Comparison of ENCODE assay signal across 8 cellular contexts in the genomic region with DNA sequence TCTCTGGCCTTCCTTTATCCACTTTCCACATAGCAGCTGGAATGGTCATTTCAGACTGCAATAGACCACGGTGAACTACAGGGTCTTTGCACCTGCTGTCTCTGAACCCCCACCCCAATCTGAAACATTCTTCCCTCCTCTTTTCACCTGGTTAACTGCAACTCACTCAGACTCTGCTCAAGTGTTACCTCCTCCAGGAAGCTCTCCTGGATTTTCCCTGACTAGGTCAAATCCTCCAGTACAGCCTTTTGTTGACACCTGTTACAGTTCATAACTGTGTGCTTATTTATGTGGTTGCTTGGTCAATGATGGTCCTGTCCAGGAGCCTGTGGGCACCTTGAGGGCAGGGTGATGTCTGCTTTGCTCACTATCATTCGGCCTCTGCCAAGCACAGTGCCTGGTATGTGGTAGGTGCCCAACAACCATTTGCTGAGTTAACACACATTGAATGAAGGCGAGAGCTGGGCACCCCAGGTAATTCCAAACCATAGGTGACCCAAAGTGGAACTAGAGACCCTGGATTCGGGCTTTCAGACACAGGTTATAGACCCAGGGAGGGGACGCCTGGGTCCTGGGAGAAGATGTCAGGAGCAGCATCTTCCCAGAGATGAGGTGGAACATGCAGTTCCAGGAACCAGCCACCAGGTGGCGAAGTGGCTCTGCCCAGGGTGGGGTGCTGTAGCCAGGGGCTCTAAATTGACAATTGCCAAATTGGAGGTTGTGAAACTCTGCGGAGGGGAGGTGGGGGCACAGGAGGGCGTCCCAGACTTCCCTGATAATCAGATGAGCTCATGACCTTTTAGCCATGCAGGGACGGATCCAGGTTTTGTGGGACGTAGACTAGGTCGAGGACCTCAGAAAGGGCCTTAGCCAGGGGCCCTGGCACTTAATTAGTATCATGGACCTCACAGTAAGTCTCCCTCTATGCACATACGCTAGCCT.
DNase-seq lines count a peak whose midpoint lies in the region; ATAC-seq and TF ChIP-seq lines count a peak whose summit lies in the region.

No MANE protein-coding gene starts in this region.

- no peak overlapping the region for H3K4me3 ChIP-seq in fibroblast of mammary gland (ENCODE audit: control insufficient read depth, low read depth, low read length)

- H3K4me1 Mint-ChIP-seq in activated T-cell treated with anti-CD3 and anti-CD28 coated beads, Interleukin-2, amount 50 U/mL, for 24 hours (ENCODE audit: low read depth): peaks cover 1% of the 10 kb centered on the region
- no peaks in the 10 kb centered on the region for H3K4me1 Mint-ChIP-seq in nephron

- H3K4me3 Mint-ChIP-seq in activated T-cell treated with anti-CD3 and anti-CD28 coated beads, Interleukin-2, amount 50 U/mL, for 24 hours: no peak overlapping the region
- H3K4me3 Mint-ChIP-seq in nephron: no peak overlapping the region

- no peak for ATAC-seq in HG03159 (IDR thresholded peaks at IDR 0.05; ENCODE audit: unreplicated experiment)

- no peaks in the 10 kb centered on the region for H3K9me3 Mint-ChIP-seq in activated T-cell treated with anti-CD3 and anti-CD28 coated beads, Interleukin-2, amount 50 U/mL, for 24 hours
- no peaks in the 10 kb centered on the region for H3K9me3 Mint-ChIP-seq in nephron

- TF ChIP-seq CTCF in AG09319 (IDR thresholded peaks at IDR 0.05; ENCODE audit: low read depth, low read length) (peak; percentile 97), GM20000 (IDR thresholded peaks at IDR 0.05; ENCODE audit: extremely low read depth, missing control alignments) (peak; percentile 75), fibroblast of mammary gland (conservative IDR thresholded peaks at IDR 0.05; ENCODE audit: control insufficient read depth, insufficient read depth, low read depth, low read length) (peak; percentile 97), nephron (IDR thresholded peaks at IDR 0.05; ENCODE audit: unreplicated experiment in 3 of 3) (peak; percentile 92 to 98 (median 98))

- no peak overlapping the region for H3K27ac Mint-ChIP-seq in activated T-cell treated with anti-CD3 and anti-CD28 coated beads, Interleukin-2, amount 50 U/mL, for 24 hours
- H3K27ac Mint-ChIP-seq in nephron: no peak overlapping the region

- no peaks in the 10 kb centered on the region for H3K36me3 Mint-ChIP-seq in activated T-cell treated with anti-CD3 and anti-CD28 coated beads, Interleukin-2, amount 50 U/mL, for 24 hours (ENCODE audit: low read depth)
- H3K36me3 Mint-ChIP-seq in nephron (ENCODE audit: low read depth): no peaks in the 10 kb centered on the region

- DNase-seq in AG09319 (ENCODE audit: extremely low read depth, low read depth) (no peak), GM20000 (ENCODE audit: low spot score) (peak; percentile 88), NOMO-1 treated with dmso at 0.1 percent for 144 hours (lab: John Stamatoyannopoulos, UW; ENCODE audit: unreplicated experiment) (peak; percentile 27), fibroblast of mammary gland (ENCODE audit: low read depth) (peak; percentile 47)
- peak; percentile 81 for DNase-seq in activated T-cell treated with anti-CD3 and anti-CD28 coated beads, Interleukin-2, amount 50 U/mL, for 24 hours
- peak; percentile 42 for DNase-seq in stimulated activated naive CD4-positive, alpha-beta T cell treated with Interleukin-2 at 50 U/mL for 16 hours (lab: John Stamatoyannopoulos, UW)

- H3K27me3 Mint-ChIP-seq in activated T-cell treated with anti-CD3 and anti-CD28 coated beads, Interleukin-2, amount 50 U/mL, for 24 hours: no peaks in the 10 kb centered on the region
- no peaks in the 10 kb centered on the region for H3K27me3 Mint-ChIP-seq in nephron (ENCODE audit: low read depth)
